25 cellular contexts compared by ENCODE assay signal in genomic region chr2:21468609-21469008, GRCh38.
"Had no signal": no experiment of that assay in that cellular context is flagged by ENCODE, and none has a peak within 500 bp of the region (broad histone marks: within the 10 kb centered on the region; RNA-seq: fewer than 3 reads in every experiment).

No MANE protein-coding gene starts in this region.

- H3K27me3 ChIP-seq: MG63, Peyer's patch had no signal

- H3K4me1 Mint-ChIP-seq: activated CD4-positive, alpha-beta memory T cell treated with anti-CD3 and anti-CD28 coated beads, Interleukin-2, amount 10 ng/mL, durations not matched to agents 7 days and 5 days; activated CD4-positive, alpha-beta T cell treated with anti-CD3 and anti-CD28 coated beads for 36 hours; activated naive CD8-positive, alpha-beta T cell treated with anti-CD3 and anti-CD28 coated beads for 36 hours; activated T-helper 17 cell treated with anti-CD3 and anti-CD28 coated beads, Interleukin-2, amount 50 U/mL, for 72 hours; T-helper 17 cell had no signal

- H3K4me2 ChIP-seq: KMS-11 had no signal

- H3K36me3 ChIP-seq: MG63, Peyer's patch had no signal

- H3K9me3 ChIP-seq: MG63 had no signal

- FAIRE-seq: TTC549 had no signal

- H3K4me3 ChIP-seq: MG63, Peyer's patch had no signal

- H3K4me3 Mint-ChIP-seq: activated CD4-positive, alpha-beta memory T cell treated with anti-CD3 and anti-CD28 coated beads, Interleukin-2, amount 10 ng/mL, durations not matched to agents 7 days and 5 days; activated CD4-positive, alpha-beta T cell treated with anti-CD3 and anti-CD28 coated beads for 36 hours; activated naive CD4-positive, alpha-beta T cell treated with anti-CD3 and anti-CD28 coated beads for 36 hours; activated naive CD8-positive, alpha-beta T cell treated with anti-CD3 and anti-CD28 coated beads for 36 hours; activated T-helper 17 cell treated with anti-CD3 and anti-CD28 coated beads, Interleukin-2, amount 50 U/mL, for 72 hours; T-helper 17 cell had no signal

- ATAC-seq: activated CD4-positive, alpha-beta T cell treated with anti-CD3 and anti-CD28 coated beads for 36 hours; activated T-helper 17 cell treated with anti-CD3 and anti-CD28 coated beads, Interleukin-2, amount 50 U/mL, for 72 hours; T-helper 17 cell had no signal

- H3K36me3 Mint-ChIP-seq: activated naive CD8-positive, alpha-beta T cell treated with anti-CD3 and anti-CD28 coated beads for 36 hours had no signal

- DNase-seq: activated CD4-positive, alpha-beta memory T cell treated with anti-CD3 and anti-CD28 coated beads, Interleukin-2, amount 10 ng/mL, durations not matched to agents 7 days and 5 days; activated CD4-positive, alpha-beta T cell treated with anti-CD3 and anti-CD28 coated beads for 36 hours; activated CD4-positive, alpha-beta T cell treated with anti-CD3 and anti-CD28 coated beads, Interleukin-2, amount 50 U/mL, for 1 hour; activated gamma-delta T cell; activated naive CD4-positive, alpha-beta T cell treated with anti-CD3 and anti-CD28 coated beads for 36 hours; activated naive CD8-positive, alpha-beta T cell treated with anti-CD3 and anti-CD28 coated beads for 36 hours; activated T-cell treated with anti-CD3 and anti-CD28 coated beads for 4 hours; activated T-cell treated with anti-CD3 and anti-CD28 coated beads, Interleukin-2, amount 50 U/mL, for 48 hours; cerebellar nuclear complex; MG63; NCI-H1105 treated with DMSO at 0.1 percent for 48 hours; NCI-H146; NCI-H187 treated with DMSO at 0.1 percent for 48 hours; NCI-H2081 treated with DMSO at 0.1 percent for 48 hours; NCI-H446; NCI-H524; NCI-H82; Peyer's patch; SHP77; T-helper 17 cell; T-helper 9 cell had no signal

- H3K27me3 Mint-ChIP-seq: activated CD4-positive, alpha-beta memory T cell treated with anti-CD3 and anti-CD28 coated beads, Interleukin-2, amount 10 ng/mL, durations not matched to agents 7 days and 5 days; activated CD4-positive, alpha-beta T cell treated with anti-CD3 and anti-CD28 coated beads for 36 hours; activated naive CD8-positive, alpha-beta T cell treated with anti-CD3 and anti-CD28 coated beads for 36 hours; activated T-helper 17 cell treated with anti-CD3 and anti-CD28 coated beads, Interleukin-2, amount 50 U/mL, for 72 hours; T-helper 17 cell had no signal

- H3K27ac ChIP-seq: KMS-11, Peyer's patch, RWPE1 had no signal

- H3K4me1 ChIP-seq: Peyer's patch had no signal

- H3K27ac Mint-ChIP-seq: activated CD4-positive, alpha-beta memory T cell treated with anti-CD3 and anti-CD28 coated beads, Interleukin-2, amount 10 ng/mL, durations not matched to agents 7 days and 5 days; activated CD4-positive, alpha-beta T cell treated with anti-CD3 and anti-CD28 coated beads for 36 hours; activated naive CD4-positive, alpha-beta T cell treated with anti-CD3 and anti-CD28 coated beads for 36 hours; activated naive CD8-positive, alpha-beta T cell treated with anti-CD3 and anti-CD28 coated beads for 36 hours; activated T-helper 17 cell treated with anti-CD3 and anti-CD28 coated beads, Interleukin-2, amount 50 U/mL, for 72 hours; T-helper 17 cell had no signal

- H3K9me3 Mint-ChIP-seq: activated naive CD8-positive, alpha-beta T cell treated with anti-CD3 and anti-CD28 coated beads for 36 hours had no signal

- H3K9ac ChIP-seq: KMS-11 had no signal
